In the genomic region with DNA sequence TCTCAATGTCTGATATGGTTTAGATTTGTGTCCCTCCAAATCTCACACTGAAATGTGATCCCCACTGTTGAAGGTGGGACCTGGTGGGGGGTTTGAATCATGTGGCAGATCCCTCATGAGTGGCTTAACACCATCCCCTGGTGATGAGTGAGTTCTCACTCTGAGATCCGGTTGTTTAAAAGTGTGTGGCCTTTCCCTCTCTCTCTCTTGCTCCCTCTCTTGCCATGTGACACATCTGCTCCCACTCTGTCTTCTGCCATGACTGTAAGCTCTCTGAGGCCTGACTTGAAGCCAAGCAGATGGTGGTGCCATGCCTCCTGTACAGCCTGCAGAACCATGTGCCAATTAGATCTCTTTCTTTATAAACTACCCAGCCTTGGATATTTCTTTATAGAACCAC, we compare ENCODE assay signal across 2 cellular contexts.
TF ChIP-seq lines count a peak whose summit lies in the region.

No MANE protein-coding gene starts in this region.

TF ChIP-seq in HEK293, 187 proteins besides CTCF, POLR2A, EP300 and RAD21:
- TF ChIP-seq, protein P1, sequence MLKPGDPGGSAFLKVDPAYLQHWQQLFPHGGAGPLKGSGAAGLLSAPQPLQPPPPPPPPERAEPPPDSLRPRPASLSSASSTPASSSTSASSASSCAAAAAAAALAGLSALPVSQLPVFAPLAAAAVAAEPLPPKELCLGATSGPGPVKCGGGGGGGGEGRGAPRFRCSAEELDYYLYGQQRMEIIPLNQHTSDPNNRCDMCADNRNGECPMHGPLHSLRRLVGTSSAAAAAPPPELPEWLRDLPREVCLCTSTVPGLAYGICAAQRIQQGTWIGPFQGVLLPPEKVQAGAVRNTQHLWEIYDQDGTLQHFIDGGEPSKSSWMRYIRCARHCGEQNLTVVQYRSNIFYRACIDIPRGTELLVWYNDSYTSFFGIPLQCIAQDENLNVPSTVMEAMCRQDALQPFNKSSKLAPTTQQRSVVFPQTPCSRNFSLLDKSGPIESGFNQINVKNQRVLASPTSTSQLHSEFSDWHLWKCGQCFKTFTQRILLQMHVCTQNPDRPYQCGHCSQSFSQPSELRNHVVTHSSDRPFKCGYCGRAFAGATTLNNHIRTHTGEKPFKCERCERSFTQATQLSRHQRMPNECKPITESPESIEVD (tag by site-specific recombination; IDR thresholded peaks at IDR 0.05), result no peak
- TF ChIP-seq ZNF292 (tag by site-specific recombination; IDR thresholded peaks at IDR 0.05; ENCODE audit: borderline replicate concordance, low read depth) (no peak), ZNF701 (tag by site-specific recombination; IDR thresholded peaks at IDR 0.05) (no peak), MZF1 (tag by site-specific recombination; IDR thresholded peaks at IDR 0.05; ENCODE audit: borderline replicate concordance) (peak; percentile 29; the same call in 1 of the 2 replicates)

TF ChIP-seq in H1, 55 proteins besides CTCF, POLR2A, EP300 and RAD21:
- TF ChIP-seq ZNF274 (IDR thresholded peaks at IDR 0.05; ENCODE audit: borderline replicate concordance, extremely low read depth, low read length), result no peak
- no peak for TF ChIP-seq SP4 (IDR thresholded peaks at IDR 0.05; ENCODE audit: low read length)
- TF ChIP-seq SP1 (IDR thresholded peaks at IDR 0.05; ENCODE audit: low read depth, low read length), result no peak
- TF ChIP-seq TEAD4 (IDR thresholded peaks at IDR 0.05; ENCODE audit: low read depth, low read length), result no peak
- no peak for TF ChIP-seq SAP30 (IDR thresholded peaks at IDR 0.05; ENCODE audit: insufficient read depth, insufficient replicate concordance, low read length)
- TF ChIP-seq CBX5 (IDR thresholded peaks at IDR 0.05; ENCODE audit: low read depth, low read length), result no peak
- no peak for TF ChIP-seq KDM1A (IDR thresholded peaks at IDR 0.05; ENCODE audit: borderline replicate concordance, low read length)
- TF ChIP-seq, protein P2, sequence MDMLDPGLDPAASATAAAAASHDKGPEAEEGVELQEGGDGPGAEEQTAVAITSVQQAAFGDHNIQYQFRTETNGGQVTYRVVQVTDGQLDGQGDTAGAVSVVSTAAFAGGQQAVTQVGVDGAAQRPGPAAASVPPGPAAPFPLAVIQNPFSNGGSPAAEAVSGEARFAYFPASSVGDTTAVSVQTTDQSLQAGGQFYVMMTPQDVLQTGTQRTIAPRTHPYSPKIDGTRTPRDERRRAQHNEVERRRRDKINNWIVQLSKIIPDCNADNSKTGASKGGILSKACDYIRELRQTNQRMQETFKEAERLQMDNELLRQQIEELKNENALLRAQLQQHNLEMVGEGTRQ (IDR thresholded peaks at IDR 0.05; ENCODE audit: low read length), result no peak
- no peak for TF ChIP-seq RFX5 (IDR thresholded peaks at IDR 0.05; ENCODE audit: borderline replicate concordance, low read depth, low read length)
